In genomic region chr16:89435051-89435450, GRCh38 we compare ENCODE assay signal across 14 cellular contexts. TPM values are rescaled to one million over a fixed set of nuclear protein-coding genes. Genes with fewer than 3 reads are reported as not detected.
DNase-seq lines count a peak whose midpoint lies in the region; ATAC-seq and TF ChIP-seq lines count a peak whose summit lies in the region.
"Had no signal": no experiment of that assay in that cellular context is flagged by ENCODE, and none has a peak within 500 bp of the region (broad histone marks: within the 10 kb centered on the region; RNA-seq: fewer than 3 reads in every experiment).

No MANE protein-coding gene starts in this region.

- H3K27me3 Mint-ChIP-seq in CD14-positive monocyte (ENCODE audit: low read depth in 3 of 3) = peaks cover 0 to 6% (median 0%) of the 10 kb centered on the region in 3 donors
- no peaks in the 10 kb centered on the region for H3K27me3 Mint-ChIP-seq in CD8-positive, alpha-beta memory T cell
- no peaks in the 10 kb centered on the region for H3K27me3 Mint-ChIP-seq in activated T-helper 2 cell treated with anti-CD3 and anti-CD28 coated beads, Interferon-gamma antibody, Interleukin-2, Interleukin-4, amounts not matched to agents 10 μg/mL and 5 μg/mL and 100 μg/mL, durations not matched to agents 14 hours and 24 hours and 36 hours (ENCODE audit: low read depth)
- peaks cover 0 to 2% (median 0%) of the 10 kb centered on the region in 5 donors for H3K27me3 Mint-ChIP-seq in naive thymus-derived CD8-positive, alpha-beta T cell

- H3K4me1 ChIP-seq in CD8-positive, alpha-beta memory T cell (ENCODE audit: insufficient read depth, low read length) = peaks cover 94% of the 10 kb centered on the region

- no peak for TF ChIP-seq CTCF in CD14-positive monocyte (IDR thresholded peaks at IDR 0.05)

- DNase-seq in CD14-positive monocyte (ENCODE audit: low spot score) (no peak), ureter (ENCODE audit: low spot score) (no peak)
- no peak for DNase-seq in CD8-positive, alpha-beta memory T cell
- no peak for DNase-seq in activated T-helper 2 cell treated with anti-CD3 and anti-CD28 coated beads, Interferon-gamma antibody, Interleukin-2, Interleukin-4, amounts not matched to agents 10 μg/mL and 5 μg/mL and 100 μg/mL, durations not matched to agents 14 hours and 24 hours and 36 hours (ENCODE audit: low spot score)
- peak in 1 of 10 donors; percentile 31 for DNase-seq in naive thymus-derived CD8-positive, alpha-beta T cell
- DNase-seq: midbrain, sigmoid colon, SK-N-SH, testis had no signal

- H3K36me3 ChIP-seq in CD8-positive, alpha-beta memory T cell (ENCODE audit: insufficient read depth, low read length) = no peaks in the 10 kb centered on the region
- H3K36me3 ChIP-seq: sigmoid colon had no signal

- peak overlapping the region; percentile 81 to 91 for H3K4me3 Mint-ChIP-seq in CD14-positive monocyte
- H3K4me3 Mint-ChIP-seq in CD8-positive, alpha-beta memory T cell = peak overlapping the region; percentile 69 to 87 (median 82)
- no peak overlapping the region for H3K4me3 Mint-ChIP-seq in activated T-helper 2 cell treated with anti-CD3 and anti-CD28 coated beads, Interferon-gamma antibody, Interleukin-2, Interleukin-4, amounts not matched to agents 10 μg/mL and 5 μg/mL and 100 μg/mL, durations not matched to agents 14 hours and 24 hours and 36 hours (ENCODE audit: low read depth)
- peak overlapping the region in 9 of 10 donors; percentile 75 to 87 (median 80) for H3K4me3 Mint-ChIP-seq in naive thymus-derived CD8-positive, alpha-beta T cell

- H3K27ac ChIP-seq in CD8-positive, alpha-beta memory T cell (ENCODE audit: low read depth, low read length) = no peak overlapping the region
- H3K27ac ChIP-seq: C4-2B, hepatocyte, sigmoid colon, testis had no signal

- H3K9me3 Mint-ChIP-seq in CD14-positive monocyte = peaks cover 0 to 4% (median 0%) of the 10 kb centered on the region in 7 donors
- H3K9me3 Mint-ChIP-seq in CD8-positive, alpha-beta memory T cell = peaks cover 0 to 3% (median 0%) of the 10 kb centered on the region in 5 donors
- H3K9me3 Mint-ChIP-seq in activated T-helper 2 cell treated with anti-CD3 and anti-CD28 coated beads, Interferon-gamma antibody, Interleukin-2, Interleukin-4, amounts not matched to agents 10 μg/mL and 5 μg/mL and 100 μg/mL, durations not matched to agents 14 hours and 24 hours and 36 hours = no peaks in the 10 kb centered on the region
- no peaks in the 10 kb centered on the region for H3K9me3 Mint-ChIP-seq in naive thymus-derived CD8-positive, alpha-beta T cell

- H3K27me3 ChIP-seq in CD8-positive, alpha-beta memory T cell (ENCODE audit: insufficient read depth, low read length, poor library complexity, severe bottlenecking) = no peaks in the 10 kb centered on the region
- H3K27me3 ChIP-seq: hepatocyte, sigmoid colon, testis had no signal

- H3K36me3 Mint-ChIP-seq in CD14-positive monocyte = peaks cover 11 to 24% of the 10 kb centered on the region in 2 donors
- H3K36me3 Mint-ChIP-seq in CD8-positive, alpha-beta memory T cell = peaks cover 0 to 35% (median 10%) of the 10 kb centered on the region in 3 donors
- H3K36me3 Mint-ChIP-seq in activated T-helper 2 cell treated with anti-CD3 and anti-CD28 coated beads, Interferon-gamma antibody, Interleukin-2, Interleukin-4, amounts not matched to agents 10 μg/mL and 5 μg/mL and 100 μg/mL, durations not matched to agents 14 hours and 24 hours and 36 hours (ENCODE audit: low read depth) = peaks cover 27% of the 10 kb centered on the region
- peaks cover 0 to 25% (median 2%) of the 10 kb centered on the region in 3 donors for H3K36me3 Mint-ChIP-seq in naive thymus-derived CD8-positive, alpha-beta T cell

- intact Hi-C loops in CD14-positive monocyte (cut with micrococcal nuclease) = loop anchor here in 1 of 2 donors (5.0 kb wide), 1 partner anchor 72 kb away; the partner anchor contains the start of gene SPG7
- intact Hi-C loops in activated T-helper 2 cell treated with anti-CD3 and anti-CD28 coated beads, Interferon-gamma antibody, Interleukin-2, Interleukin-4, amounts not matched to agents 10 μg/mL and 5 μg/mL and 100 μg/mL, durations not matched to agents 14 hours and 24 hours and 36 hours (cut with micrococcal nuclease) = no loop called here

- peaks cover 56% of the 10 kb centered on the region for H3K4me1 Mint-ChIP-seq in CD14-positive monocyte
- peaks cover 0 to 59% (median 34%) of the 10 kb centered on the region in 3 donors for H3K4me1 Mint-ChIP-seq in CD8-positive, alpha-beta memory T cell
- peaks cover 54% of the 10 kb centered on the region for H3K4me1 Mint-ChIP-seq in activated T-helper 2 cell treated with anti-CD3 and anti-CD28 coated beads, Interferon-gamma antibody, Interleukin-2, Interleukin-4, amounts not matched to agents 10 μg/mL and 5 μg/mL and 100 μg/mL, durations not matched to agents 14 hours and 24 hours and 36 hours (ENCODE audit: low read depth)
- H3K4me1 Mint-ChIP-seq in naive thymus-derived CD8-positive, alpha-beta T cell = peaks cover 28 to 65% (median 55%) of the 10 kb centered on the region in 4 donors

- H3K9me3 ChIP-seq in CD8-positive, alpha-beta memory T cell (ENCODE audit: low read length) = no peaks in the 10 kb centered on the region
- H3K9me3 ChIP-seq: sigmoid colon, SK-N-SH, testis had no signal

- peak; percentile 5 to 15 for ATAC-seq in naive thymus-derived CD8-positive, alpha-beta T cell
- ATAC-seq in HG02759 (IDR thresholded peaks at IDR 0.05; ENCODE audit: unreplicated experiment) (no peak), GM19395 (IDR thresholded peaks at IDR 0.05; ENCODE audit: unreplicated experiment) (no peak)
- ATAC-seq: Panc1 had no signal

- POLR2A ChIA-PET in CD8-positive, alpha-beta memory T cell (lab: Charles Lee) = interaction anchor here (0.6 kb wide), 1 partner anchor 230 kb away, joined by 6 read pairs; no protein-coding TSS in a partner anchor
- POLR2A ChIA-PET in naive thymus-derived CD8-positive, alpha-beta T cell (lab: Charles Lee) = interaction anchor here (0.5 to 2.2 kb wide), 6 partner anchors 24 to 194 kb away, joined by 3 to 8 read pairs (median 4); no protein-coding TSS in a partner anchor

- peak overlapping the region; percentile 95 to 98 (median 97) for H3K27ac Mint-ChIP-seq in CD14-positive monocyte
- peak overlapping the region in 7 of 8 donors; percentile 48 to 91 (median 89) for H3K27ac Mint-ChIP-seq in CD8-positive, alpha-beta memory T cell
- H3K27ac Mint-ChIP-seq in activated T-helper 2 cell treated with anti-CD3 and anti-CD28 coated beads, Interferon-gamma antibody, Interleukin-2, Interleukin-4, amounts not matched to agents 10 μg/mL and 5 μg/mL and 100 μg/mL, durations not matched to agents 14 hours and 24 hours and 36 hours = peak overlapping the region; percentile 29
- H3K27ac Mint-ChIP-seq in naive thymus-derived CD8-positive, alpha-beta T cell = peak overlapping the region in 9 of 10 donors; percentile 49 to 97 (median 84)

- CTCF ChIA-PET in CD8-positive, alpha-beta memory T cell (lab: Charles Lee) = interaction anchor here (0.8 to 2.1 kb wide), 4 partner anchors 9 to 54 kb away, joined by 3 to 6 read pairs (median 3); no protein-coding TSS in a partner anchor

- peak overlapping the region; percentile 28 for H3K4me3 ChIP-seq in CD8-positive, alpha-beta memory T cell (ENCODE audit: low read length)
- H3K4me3 ChIP-seq: hepatocyte, sigmoid colon, testis had no signal

RNA-seq across cellular contexts. Expression of gene ANKRD11, which starts 55.3 kb away (rescaled TPM):
- polyA plus RNA-seq in CD14-positive monocyte = 1 to 10 TPM; 3.2 to 5.4 TPM
- 100 to 1,000 TPM; 130 to 150 TPM for total RNA-seq in CD8-positive, alpha-beta memory T cell
- polyA plus RNA-seq in CD8-positive, alpha-beta memory T cell = 39.8 TPM
- total RNA-seq in activated T-helper 2 cell treated with anti-CD3 and anti-CD28 coated beads, Interferon-gamma antibody, Interleukin-2, Interleukin-4, amounts not matched to agents 10 μg/mL and 5 μg/mL and 100 μg/mL, durations not matched to agents 14 hours and 24 hours and 36 hours = 142 and 144 TPM in 2 replicates
- 100 to 1,000 TPM; 326 to 328 TPM for total RNA-seq in naive thymus-derived CD8-positive, alpha-beta T cell
- polyA plus RNA-seq in naive thymus-derived CD8-positive, alpha-beta T cell = 10 to 100 TPM in 2 of 3 donors, 1 to 10 TPM in 1; 8.9 to 61.1 (median 13.9) TPM
- 258 TPM for total RNA-seq in ureter

Comparison
In these comparisons a context has a peak if more than half of its experiments do, and no peak if none do; other contexts are left out.
1. H3K27ac Mint-ChIP-seq: peak in every context shown above with its lines; median percentile 97 in CD14-positive monocyte; 89 in CD8-positive, alpha-beta memory T cell; 84 in naive thymus-derived CD8-positive, alpha-beta T cell; 29 in activated T-helper 2 cell treated with anti-CD3 and anti-CD28 coated beads, Interferon-gamma antibody, Interleukin-2, Interleukin-4, amounts not matched to agents 10 μg/mL and 5 μg/mL and 100 μg/mL, durations not matched to agents 14 hours and 24 hours and 36 hours.
2. ATAC-seq: peak in naive thymus-derived CD8-positive, alpha-beta T cell (2 of 2); none in HG02759 (single experiment) and GM19395 (single experiment).